ENCODE assay signal across 26 cellular contexts in the genomic region with DNA sequence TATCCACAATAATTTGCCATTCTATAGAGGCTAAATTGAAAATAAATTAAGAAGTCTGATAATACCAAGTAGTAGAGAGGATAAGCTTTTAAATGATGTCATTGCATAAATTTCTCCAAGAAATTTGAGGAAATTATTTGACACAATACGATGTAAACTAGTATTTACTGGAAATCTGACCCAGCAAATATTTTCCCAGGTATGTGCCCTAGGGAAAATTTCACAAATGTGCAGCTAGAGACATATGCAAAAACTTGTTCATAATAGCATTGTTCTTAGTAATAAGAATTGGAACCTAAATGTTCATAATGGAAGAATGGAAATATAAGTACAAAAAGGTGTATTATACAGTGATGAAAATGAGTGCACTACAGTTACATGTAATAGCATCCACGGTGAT.
"Had no signal": no experiment of that assay in that cellular context is flagged by ENCODE, and none has a peak within 500 bp of the region (broad histone marks: within the 10 kb centered on the region; RNA-seq: fewer than 3 reads in every experiment).

No MANE protein-coding gene starts in this region.

- H3K9me3 ChIP-seq: testis, thoracic aorta, thyroid gland, tibial artery, transverse colon, upper lobe of left lung, upper lobe of right lung, uterus, vagina had no signal

- H3K27ac ChIP-seq: stomach, suprapubic skin, testis, thoracic aorta, thyroid gland, tibial artery, tibial nerve, transverse colon, upper lobe of left lung, upper lobe of right lung, uterus, vagina had no signal

- DNase-seq: stimulated activated CD4-positive, alpha-beta T cell treated with anti-CD3 and anti-CD28 coated beads, Interleukin-2, amount 100 ng/mL, for 48 hours; stimulated activated CD4-positive, alpha-beta T cell treated with anti-CD3 and anti-CD28 coated beads, Interleukin-4, amount 100 ng/mL, for 1 hour; stimulated activated CD4-positive, alpha-beta T cell treated with anti-CD3 and anti-CD28 coated beads, Interleukin-4, amount 100 ng/mL, for 24 hours; stimulated activated CD4-positive, alpha-beta T cell treated with anti-CD3 and anti-CD28 coated beads, Interleukin-4, amount 100 ng/mL, for 4 hours; stimulated activated CD8-positive, alpha-beta memory T cell treated with anti-CD3 and anti-CD28 coated beads, Interleukin-4, amount 100 ng/mL, for 48 hours; stimulated activated naive B cell treated with anti-CD40 and anti-IgM and Interleukin-4, amounts not matched to agents 10 μg/mL and 1 μg/mL and 100 μg/mL, for 72 hours; stimulated activated naive CD4-positive, alpha-beta T cell; stimulated activated naive CD4-positive, alpha-beta T cell treated with Interleukin-2 at 50 U/mL for 16 hours; stimulated activated naive CD8-positive, alpha-beta T cell treated with anti-CD3 and anti-CD28 coated beads, Interleukin-15, amount 100 ng/mL, for 72 hours; stimulated activated naive CD8-positive, alpha-beta T cell treated with anti-CD3 and anti-CD28 coated beads, Interleukin-15, Interleukin-2, amounts not matched to agents 100 U/mL and 50 U/mL, for 24 hours; stomach; substantia nigra; testis; thyroid gland; tibial artery; transverse colon; upper lobe of left lung; upper lobe of right lung; uterus had no signal

- H3K4me3 ChIP-seq: stomach, suprapubic skin, testis, thoracic aorta, thyroid gland, tibial artery, tibial nerve, transverse colon, upper lobe of left lung, upper lobe of right lung, uterus, vagina had no signal

- H3K4me1 ChIP-seq: stomach, suprapubic skin, testis, thyroid gland, tibial artery, tibial nerve, transverse colon, upper lobe of left lung, upper lobe of right lung, uterus, vagina had no signal

- H3K36me3 ChIP-seq: stomach, suprapubic skin, thoracic aorta, thyroid gland, tibial artery, tibial nerve, transverse colon, upper lobe of left lung, upper lobe of right lung, uterus, vagina had no signal

- ATAC-seq: stimulated activated effector memory CD8-positive, alpha-beta T cell treated with anti-CD3 and anti-CD28 coated beads, Interleukin-12 subunit alpha, Interleukin-12 subunit beta, amount 100 ng/mL, for 72 hours; stimulated activated memory B cell treated with anti-CD40 and anti-IgM and Interleukin-4, amounts not matched to agents 10 μg/mL and 1 μg/mL and 100 μg/mL, for 72 hours; stimulated activated naive B cell treated with anti-CD40 and anti-IgM and Interleukin-4, amounts not matched to agents 10 μg/mL and 1 μg/mL and 100 μg/mL, for 72 hours; stimulated activated naive CD8-positive, alpha-beta T cell treated with anti-CD3 and anti-CD28 coated beads, Interleukin-15, amount 100 ng/mL, for 72 hours; stimulated activated naive CD8-positive, alpha-beta T cell treated with anti-CD3 and anti-CD28 coated beads, Interleukin-15, Interleukin-2, amounts not matched to agents 100 U/mL and 50 U/mL, for 24 hours; upper lobe of right lung had no signal

- FAIRE-seq: urothelium cell line had no signal

- H3K27me3 ChIP-seq: stomach, suprapubic skin, testis, thyroid gland, tibial artery, tibial nerve, transverse colon, upper lobe of left lung, upper lobe of right lung, uterus, vagina had no signal
